17 cellular contexts compared by ENCODE assay signal in the genomic region with DNA sequence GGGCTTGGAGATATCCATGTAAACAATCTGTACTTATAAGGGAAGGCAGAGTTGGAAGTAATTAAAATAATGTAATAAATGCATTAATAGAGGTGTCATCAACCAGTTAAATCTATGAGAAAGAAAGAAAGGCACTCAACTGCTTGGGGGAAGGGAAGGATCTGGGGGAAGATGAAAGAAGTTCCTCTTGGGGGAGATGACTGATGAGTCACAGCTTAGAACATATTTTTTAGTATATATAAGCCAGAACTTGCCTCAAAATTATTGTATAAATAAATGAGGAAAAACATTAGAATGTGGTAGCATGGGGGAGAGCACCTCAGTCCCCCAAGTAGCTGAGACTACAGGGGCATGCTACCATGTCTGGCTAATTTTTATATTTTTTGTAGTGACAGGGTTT.
DNase-seq lines count a peak whose midpoint lies in the region; ATAC-seq and TF ChIP-seq lines count a peak whose summit lies in the region.
"Had no signal": no experiment of that assay in that cellular context is flagged by ENCODE, and none has a peak within 500 bp of the region (broad histone marks: within the 10 kb centered on the region; RNA-seq: fewer than 3 reads in every experiment).

No MANE protein-coding gene starts in this region.

- no peaks in the 10 kb centered on the region for H3K27me3 ChIP-seq in osteoblast (ENCODE audit: insufficient read depth, low read length)
- H3K27me3 ChIP-seq: cardiac muscle cell, dorsolateral prefrontal cortex had no signal

- TF ChIP-seq CTCF in astrocyte of the spinal cord (IDR thresholded peaks at IDR 0.05; ENCODE audit: low read depth, low read length) (no peak), osteoblast (IDR thresholded peaks at IDR 0.05; ENCODE audit: extremely low read depth, low read depth, low read length) (no peak)

- H3K4me3 ChIP-seq in astrocyte of the spinal cord (ENCODE audit: low read depth, low read length), result no peak overlapping the region
- H3K4me3 ChIP-seq in osteoblast (ENCODE audit: insufficient read depth, low read length), result no peak overlapping the region
- H3K4me3 ChIP-seq: cardiac muscle cell, dorsolateral prefrontal cortex had no signal

- DNase-seq in ELR (ENCODE audit: low read depth) (peak; percentile 60), LHCN-M2 (ENCODE audit: low read depth) (peak; percentile 51), astrocyte of the spinal cord (ENCODE audit: low read depth, low spot score) (peak; percentile 52), osteoblast (ENCODE audit: insufficient read length, low spot score, missing footprints) (peak; percentile 69), T-helper 9 cell (no peak)
- DNase-seq: activated CD8-positive, alpha-beta T cell treated with anti-CD3 and anti-CD28 coated beads for 36 hours; activated T-cell treated with anti-CD3 and anti-CD28 coated beads, Interleukin-2, amount 50 U/mL, for 4 hours; dorsolateral prefrontal cortex; mammary epithelial cell; naive B cell; NCI-H146; stimulated activated CD4-positive, alpha-beta T cell treated with anti-CD3 and anti-CD28 coated beads, Interleukin-2, amount 100 ng/mL, for 48 hours had no signal

- H3K79me2 ChIP-seq in osteoblast (ENCODE audit: insufficient read depth, low read length), result no peaks in the 10 kb centered on the region
- H3K79me2 ChIP-seq: parathyroid adenoma had no signal

- no peak overlapping the region for H3K27ac ChIP-seq in osteoblast (ENCODE audit: low read depth, low read length)
- H3K27ac ChIP-seq: cardiac muscle cell, dorsolateral prefrontal cortex, parathyroid adenoma, RWPE1 had no signal

- in situ Hi-C loops in astrocyte of the spinal cord (cut with HindIII; ENCODE audit: low sequenced_read_pairs), result no loop called here

- no peak overlapping the region for H3K4me2 ChIP-seq in osteoblast (ENCODE audit: insufficient read depth, low read length)

- peaks cover 8% of the 10 kb centered on the region for H3K4me1 ChIP-seq in osteoblast (ENCODE audit: insufficient read depth, low read length)
- H3K4me1 ChIP-seq: parathyroid adenoma had no signal

- peaks cover 6% of the 10 kb centered on the region for H3K36me3 ChIP-seq in osteoblast (ENCODE audit: insufficient read depth, low read length)
- H3K36me3 ChIP-seq: cardiac muscle cell had no signal

- no peak overlapping the region for H2AFZ ChIP-seq in osteoblast (ENCODE audit: low read length)
- H2AFZ ChIP-seq: parathyroid adenoma had no signal

- no peaks in the 10 kb centered on the region for H4K20me1 ChIP-seq in osteoblast (ENCODE audit: insufficient read depth, low read length)

- H3K9me3 ChIP-seq in osteoblast (ENCODE audit: low read depth, low read length), result no peaks in the 10 kb centered on the region

- ATAC-seq in GM19452 (IDR thresholded peaks at IDR 0.05; ENCODE audit: unreplicated experiment) (no peak), HG02884 (IDR thresholded peaks at IDR 0.05; ENCODE audit: unreplicated experiment) (no peak)
- ATAC-seq: activated CD8-positive, alpha-beta T cell treated with anti-CD3 and anti-CD28 coated beads for 36 hours; activated T-cell treated with anti-CD3 and anti-CD28 coated beads, Interleukin-2, amount 50 U/mL, for 4 hours had no signal
